Comparison of ENCODE assay signal across 14 cellular contexts in the genomic region with DNA sequence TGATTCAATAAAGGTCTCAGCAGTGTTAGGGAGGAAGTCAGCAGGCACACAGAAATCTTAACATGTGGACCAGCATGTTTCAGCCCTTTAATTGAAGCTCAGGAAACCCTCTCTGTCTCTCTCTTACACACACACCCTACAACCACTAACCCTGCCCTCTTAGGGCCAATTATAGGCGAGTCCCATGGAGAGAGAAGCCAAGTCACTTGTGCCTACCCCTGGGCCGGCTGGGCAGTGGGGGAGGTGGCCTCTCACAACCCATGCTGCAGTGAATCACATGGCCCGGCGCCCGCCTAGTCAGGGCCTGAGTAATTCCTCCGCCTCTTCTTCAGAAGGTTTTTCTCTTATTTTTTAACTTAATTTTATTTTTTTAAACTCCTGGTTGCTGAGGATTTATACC. TPM values are rescaled to one million over a fixed set of nuclear protein-coding genes. Genes with fewer than 3 reads are reported as not detected.
DNase-seq lines count a peak whose midpoint lies in the region; ATAC-seq, FAIRE-seq and TF ChIP-seq lines count a peak whose summit lies in the region.
"Had no signal": no experiment of that assay in that cellular context is flagged by ENCODE, and none has a peak within 500 bp of the region (broad histone marks: within the 10 kb centered on the region; RNA-seq: fewer than 3 reads in every experiment).

No MANE protein-coding gene starts in this region.

- peaks cover 39% of the 10 kb centered on the region for H3K4me1 Mint-ChIP-seq in WTC11
- H3K4me1 Mint-ChIP-seq in activated naive CD4-positive, alpha-beta T cell treated with anti-CD3 and anti-CD28 coated beads for 36 hours (ENCODE audit: low read depth): peaks cover 1% of the 10 kb centered on the region

- peak; percentile 14; the same call in 1 of the 2 replicates for ATAC-seq in WTC11
- ATAC-seq: activated naive CD4-positive, alpha-beta T cell treated with anti-CD3 and anti-CD28 coated beads, Interleukin-2, amount 50 U/mL, for 72 hours had no signal

- H3K4me3 ChIP-seq in fibroblast of villous mesenchyme (ENCODE audit: low read depth, low read length): no peak overlapping the region

- intact Hi-C loops in activated naive CD4-positive, alpha-beta T cell treated with anti-CD3 and anti-CD28 coated beads for 36 hours (cut with micrococcal nuclease): no loop called here

- POLR2A ChIA-PET in WTC11 (lab: Charles Lee): no interaction called here

- CTCF ChIA-PET in WTC11 (lab: Charles Lee): no interaction called here
- CTCF ChIA-PET in activated naive CD4-positive, alpha-beta T cell treated with anti-CD3 and anti-CD28 coated beads for 36 hours (lab: Charles Lee): no interaction called here

- H3K36me3 Mint-ChIP-seq in WTC11: peaks cover 10% of the 10 kb centered on the region
- no peaks in the 10 kb centered on the region for H3K36me3 Mint-ChIP-seq in activated naive CD4-positive, alpha-beta T cell treated with anti-CD3 and anti-CD28 coated beads for 36 hours (ENCODE audit: low read depth)
- H3K36me3 Mint-ChIP-seq: activated CD4-positive, alpha-beta memory T cell treated with anti-CD3 and anti-CD28 coated beads for 36 hours; activated naive CD4-positive, alpha-beta T cell treated with anti-CD3 and anti-CD28 coated beads, Interleukin-2, amount 50 U/mL, for 72 hours had no signal

- no peak overlapping the region for H3K27ac Mint-ChIP-seq in WTC11
- H3K27ac Mint-ChIP-seq in activated naive CD4-positive, alpha-beta T cell treated with anti-CD3 and anti-CD28 coated beads for 36 hours: no peak overlapping the region
- H3K27ac Mint-ChIP-seq: activated CD4-positive, alpha-beta memory T cell treated with anti-CD3 and anti-CD28 coated beads for 36 hours; activated naive CD4-positive, alpha-beta T cell treated with anti-CD3 and anti-CD28 coated beads, Interleukin-2, amount 50 U/mL, for 72 hours; endodermal cell had no signal

- FAIRE-seq in urothelium cell line (lab: Jason Lieb, UNC): no peak
- FAIRE-seq: A204.1, islet of Langerhans had no signal

- H3K27me3 Mint-ChIP-seq in WTC11 (ENCODE audit: low read depth): no peaks in the 10 kb centered on the region
- peaks cover 14% of the 10 kb centered on the region for H3K27me3 Mint-ChIP-seq in activated naive CD4-positive, alpha-beta T cell treated with anti-CD3 and anti-CD28 coated beads for 36 hours (ENCODE audit: low read depth)

- TF ChIP-seq CTCF in WTC11 (IDR thresholded peaks at IDR 0.05): no peak
- no peak for TF ChIP-seq CTCF in fibroblast of villous mesenchyme (IDR thresholded peaks at IDR 0.05; ENCODE audit: insufficient read depth, low read depth, low read length)

- no peaks in the 10 kb centered on the region for H3K9me3 Mint-ChIP-seq in WTC11
- no peaks in the 10 kb centered on the region for H3K9me3 Mint-ChIP-seq in activated naive CD4-positive, alpha-beta T cell treated with anti-CD3 and anti-CD28 coated beads for 36 hours
- H3K9me3 Mint-ChIP-seq: activated CD4-positive, alpha-beta memory T cell treated with anti-CD3 and anti-CD28 coated beads for 36 hours had no signal

- H3K4me3 Mint-ChIP-seq in WTC11: no peak overlapping the region
- no peak overlapping the region for H3K4me3 Mint-ChIP-seq in activated naive CD4-positive, alpha-beta T cell treated with anti-CD3 and anti-CD28 coated beads for 36 hours
- H3K4me3 Mint-ChIP-seq: activated CD4-positive, alpha-beta memory T cell treated with anti-CD3 and anti-CD28 coated beads for 36 hours; endodermal cell had no signal

- DNase-seq in NCI-H2227 (lab: John Stamatoyannopoulos, UW; ENCODE audit: unreplicated experiment) (peak; percentile 23), NCI-H2227 treated with DMSO at 0.1 percent for 48 hours (lab: John Stamatoyannopoulos, UW) (no peak), WTC11 (ENCODE audit: low spot score) (no peak), fibroblast of villous mesenchyme (ENCODE audit: low read depth) (peak; percentile 38), urothelium cell line (ENCODE audit: low spot score) (peak; percentile 29), NCI-H524 (lab: John Stamatoyannopoulos, UW) (no peak)
- DNase-seq in activated naive CD4-positive, alpha-beta T cell treated with anti-CD3 and anti-CD28 coated beads for 36 hours: no peak
- DNase-seq in activated CD4-positive, alpha-beta T cell treated with anti-CD3 and anti-CD28 coated beads for 4 hours: no peak
- DNase-seq: activated CD4-positive, alpha-beta memory T cell treated with anti-CD3 and anti-CD28 coated beads for 36 hours; endodermal cell; occipital lobe had no signal

TF ChIP-seq in WTC11, 78 proteins besides CTCF, POLR2A, EP300 and RAD21:
- TF ChIP-seq, protein P1, sequence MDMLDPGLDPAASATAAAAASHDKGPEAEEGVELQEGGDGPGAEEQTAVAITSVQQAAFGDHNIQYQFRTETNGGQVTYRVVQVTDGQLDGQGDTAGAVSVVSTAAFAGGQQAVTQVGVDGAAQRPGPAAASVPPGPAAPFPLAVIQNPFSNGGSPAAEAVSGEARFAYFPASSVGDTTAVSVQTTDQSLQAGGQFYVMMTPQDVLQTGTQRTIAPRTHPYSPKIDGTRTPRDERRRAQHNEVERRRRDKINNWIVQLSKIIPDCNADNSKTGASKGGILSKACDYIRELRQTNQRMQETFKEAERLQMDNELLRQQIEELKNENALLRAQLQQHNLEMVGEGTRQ (CRISPR knock-in tag; IDR thresholded peaks at IDR 0.05): peak; percentile 35; the same call in 1 of the 2 replicates
- no peak for TF ChIP-seq ZNF121 (CRISPR knock-in tag; IDR thresholded peaks at IDR 0.05)
- TF ChIP-seq, protein P2, sequence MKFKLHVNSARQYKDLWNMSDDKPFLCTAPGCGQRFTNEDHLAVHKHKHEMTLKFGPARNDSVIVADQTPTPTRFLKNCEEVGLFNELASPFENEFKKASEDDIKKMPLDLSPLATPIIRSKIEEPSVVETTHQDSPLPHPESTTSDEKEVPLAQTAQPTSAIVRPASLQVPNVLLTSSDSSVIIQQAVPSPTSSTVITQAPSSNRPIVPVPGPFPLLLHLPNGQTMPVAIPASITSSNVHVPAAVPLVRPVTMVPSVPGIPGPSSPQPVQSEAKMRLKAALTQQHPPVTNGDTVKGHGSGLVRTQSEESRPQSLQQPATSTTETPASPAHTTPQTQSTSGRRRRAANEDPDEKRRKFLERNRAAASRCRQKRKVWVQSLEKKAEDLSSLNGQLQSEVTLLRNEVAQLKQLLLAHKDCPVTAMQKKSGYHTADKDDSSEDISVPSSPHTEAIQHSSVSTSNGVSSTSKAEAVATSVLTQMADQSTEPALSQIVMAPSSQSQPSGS (CRISPR knock-in tag; IDR thresholded peaks at IDR 0.05; ENCODE audit: borderline replicate concordance, low read depth): no peak

RNA-seq across cellular contexts. Expression of a gene that starts 3.7 kb away (rescaled TPM):
- total RNA-seq in WTC11 (2021) (32.8 to 36.3 TPM (median 33.7 TPM) in 3 replicates), fibroblast of villous mesenchyme (10.4 and 11.0 TPM in 2 replicates)
- total RNA-seq in activated naive CD4-positive, alpha-beta T cell treated with anti-CD3 and anti-CD28 coated beads for 36 hours: under 1 TPM; 0.30 to 0.38 TPM

RNA-seq across cellular contexts. Expression of a gene that starts 37.7 kb away (rescaled TPM):
- 55.5 to 63.6 TPM (median 59.1 TPM) in 3 replicates for total RNA-seq in WTC11 (2021)
- total RNA-seq in fibroblast of villous mesenchyme: 39.9 and 49.2 TPM in 2 replicates
- 10 to 100 TPM; 47.6 to 47.9 TPM for total RNA-seq in activated naive CD4-positive, alpha-beta T cell treated with anti-CD3 and anti-CD28 coated beads for 36 hours

RNA-seq across cellular contexts. Expression of a gene that starts 52.1 kb away (rescaled TPM):
- total RNA-seq in WTC11 (2021) (43.4 to 47.4 TPM (median 45.5 TPM) in 3 replicates), fibroblast of villous mesenchyme (9.3 and 12.1 TPM in 2 replicates)
- total RNA-seq in activated naive CD4-positive, alpha-beta T cell treated with anti-CD3 and anti-CD28 coated beads for 36 hours: 10 to 100 TPM; 24.4 to 26.1 TPM

Comparison
In these comparisons a context has a peak if more than half of its experiments do, and no peak if none do; other contexts are left out.
1. DNase-seq: peak in NCI-H2227 (single experiment), fibroblast of villous mesenchyme (single experiment) and urothelium cell line (single experiment); none in NCI-H2227 treated with DMSO at 0.1 percent for 48 hours (single experiment), WTC11 (single experiment), NCI-H524 (0 of 2), activated naive CD4-positive, alpha-beta T cell treated with anti-CD3 and anti-CD28 coated beads for 36 hours (single experiment) and activated CD4-positive, alpha-beta T cell treated with anti-CD3 and anti-CD28 coated beads for 4 hours (0 of 2).